ENCODE assay signal across 1 cellular context in the genomic region with DNA sequence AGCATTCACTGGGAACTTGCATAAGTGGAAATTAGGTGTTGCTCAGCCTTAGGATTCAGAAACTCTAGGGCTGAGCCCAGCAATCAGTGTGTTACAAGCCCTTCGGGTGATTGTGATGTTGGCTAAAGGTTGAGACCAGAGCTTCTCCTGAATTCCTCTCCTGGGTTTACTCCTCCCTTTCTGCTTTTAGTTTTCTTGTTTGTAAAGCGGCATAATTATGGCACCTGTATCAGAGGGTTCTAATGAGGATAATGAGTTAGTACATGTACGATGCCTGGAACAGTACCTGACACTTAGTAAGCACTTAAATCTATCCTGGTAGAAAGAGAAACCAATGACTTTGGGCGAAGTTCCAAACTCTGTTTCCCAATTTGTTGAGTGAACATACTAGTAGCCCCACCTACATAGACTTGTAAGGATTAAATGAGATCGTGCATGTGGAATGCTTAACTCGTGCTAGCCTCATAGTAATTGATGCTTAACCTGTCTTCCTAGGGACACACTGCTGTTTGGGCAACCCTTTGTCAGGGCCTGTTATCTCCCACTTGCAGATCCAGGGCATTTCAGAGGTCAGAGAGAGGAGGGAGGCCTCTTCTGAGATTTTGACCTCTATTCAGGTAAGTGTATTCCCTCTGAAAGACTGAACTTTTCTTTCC.
TF ChIP-seq lines count a peak whose summit lies in the region.

No MANE protein-coding gene starts in this region.

TF ChIP-seq in HEK293, 187 proteins besides CTCF, POLR2A, EP300 and RAD21 (continued from another document):
- TF ChIP-seq ZNF280D (tag by site-specific recombination; IDR thresholded peaks at IDR 0.05) = no peak
- TF ChIP-seq ZNF292 (tag by site-specific recombination; IDR thresholded peaks at IDR 0.05; ENCODE audit: borderline replicate concordance, low read depth) = no peak
- peak; percentile 42; the same call in 1 of the 2 replicates for TF ChIP-seq ZNF664 (tag by site-specific recombination; IDR thresholded peaks at IDR 0.05)
